1 cellular context compared by ENCODE assay signal in the genomic region with DNA sequence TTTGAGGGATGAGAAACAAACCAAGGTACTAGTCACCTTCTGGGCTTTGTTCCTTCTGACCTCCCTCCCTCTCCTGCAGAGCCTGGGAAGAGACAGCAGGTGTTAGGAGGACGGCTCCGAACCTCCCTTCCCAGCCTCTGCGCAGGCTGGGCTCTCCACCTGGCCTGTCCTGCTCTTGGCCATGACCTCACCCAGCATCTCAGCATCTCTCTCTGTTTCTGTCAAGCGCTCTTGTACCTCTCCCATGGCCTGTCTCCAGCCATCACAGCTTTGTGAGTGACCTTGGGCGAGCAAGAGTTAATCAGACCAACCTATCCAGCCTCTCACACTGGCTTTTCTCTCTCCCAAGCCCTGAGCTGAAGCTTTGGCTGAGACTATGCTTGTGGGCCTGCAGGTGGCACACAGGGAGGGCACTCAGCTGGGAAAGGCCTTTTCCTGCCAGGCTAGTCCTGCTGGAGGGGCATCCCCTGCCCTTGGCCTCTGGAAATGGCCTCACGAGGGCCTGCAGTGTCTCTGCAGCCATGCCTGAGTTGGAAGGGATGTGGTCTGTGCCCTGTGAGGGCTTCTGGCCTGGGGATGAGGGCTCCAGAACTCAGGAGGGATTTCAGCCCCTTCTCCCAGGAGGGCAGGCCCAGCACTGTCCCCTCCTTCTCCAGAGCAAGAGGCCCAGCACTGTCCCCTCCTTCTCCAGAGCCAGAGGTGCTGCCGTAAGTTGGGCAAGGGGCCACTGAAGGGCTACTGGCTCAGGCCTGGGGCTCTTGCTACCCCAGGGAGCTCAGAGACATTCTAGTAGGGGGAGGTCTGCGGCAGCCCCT.
TF ChIP-seq lines count a peak whose summit lies in the region.

No MANE protein-coding gene starts in this region.

TF ChIP-seq in HepG2, 621 proteins besides CTCF, POLR2A, EP300 and RAD21 (continued from another document and continues in another):
- TF ChIP-seq, protein P1, sequence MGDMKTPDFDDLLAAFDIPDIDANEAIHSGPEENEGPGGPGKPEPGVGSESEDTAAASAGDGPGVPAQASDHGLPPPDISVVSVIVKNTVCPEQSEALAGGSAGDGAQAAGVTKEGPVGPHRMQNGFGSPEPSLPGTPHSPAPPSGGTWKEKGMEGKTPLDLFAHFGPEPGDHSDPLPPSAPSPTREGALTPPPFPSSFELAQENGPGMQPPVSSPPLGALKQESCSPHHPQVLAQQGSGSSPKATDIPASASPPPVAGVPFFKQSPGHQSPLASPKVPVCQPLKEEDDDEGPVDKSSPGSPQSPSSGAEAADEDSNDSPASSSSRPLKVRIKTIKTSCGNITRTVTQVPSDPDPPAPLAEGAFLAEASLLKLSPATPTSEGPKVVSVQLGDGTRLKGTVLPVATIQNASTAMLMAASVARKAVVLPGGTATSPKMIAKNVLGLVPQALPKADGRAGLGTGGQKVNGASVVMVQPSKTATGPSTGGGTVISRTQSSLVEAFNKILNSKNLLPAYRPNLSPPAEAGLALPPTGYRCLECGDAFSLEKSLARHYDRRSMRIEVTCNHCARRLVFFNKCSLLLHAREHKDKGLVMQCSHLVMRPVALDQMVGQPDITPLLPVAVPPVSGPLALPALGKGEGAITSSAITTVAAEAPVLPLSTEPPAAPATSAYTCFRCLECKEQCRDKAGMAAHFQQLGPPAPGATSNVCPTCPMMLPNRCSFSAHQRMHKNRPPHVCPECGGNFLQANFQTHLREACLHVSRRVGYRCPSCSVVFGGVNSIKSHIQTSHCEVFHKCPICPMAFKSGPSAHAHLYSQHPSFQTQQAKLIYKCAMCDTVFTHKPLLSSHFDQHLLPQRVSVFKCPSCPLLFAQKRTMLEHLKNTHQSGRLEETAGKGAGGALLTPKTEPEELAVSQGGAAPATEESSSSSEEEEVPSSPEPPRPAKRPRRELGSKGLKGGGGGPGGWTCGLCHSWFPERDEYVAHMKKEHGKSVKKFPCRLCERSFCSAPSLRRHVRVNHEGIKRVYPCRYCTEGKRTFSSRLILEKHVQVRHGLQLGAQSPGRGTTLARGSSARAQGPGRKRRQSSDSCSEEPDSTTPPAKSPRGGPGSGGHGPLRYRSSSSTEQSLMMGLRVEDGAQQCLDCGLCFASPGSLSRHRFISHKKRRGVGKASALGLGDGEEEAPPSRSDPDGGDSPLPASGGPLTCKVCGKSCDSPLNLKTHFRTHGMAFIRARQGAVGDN (CRISPR knock-in tag; IDR thresholded peaks at IDR 0.05): peak; percentile 41; the same call in 1 of the 2 replicates
- TF ChIP-seq ZNF83 (CRISPR knock-in tag; IDR thresholded peaks at IDR 0.05; ENCODE audit: borderline replicate concordance) (no peak), ZNF768 (CRISPR knock-in tag; IDR thresholded peaks at IDR 0.05) (no peak), ZNF460 (CRISPR knock-in tag; IDR thresholded peaks at IDR 0.05; ENCODE audit: borderline replicate concordance) (no peak), ZNF652 (CRISPR knock-in tag; IDR thresholded peaks at IDR 0.05; ENCODE audit: borderline replicate concordance, low read depth) (peak; percentile 89), SP4 (CRISPR knock-in tag; IDR thresholded peaks at IDR 0.05) (no peak), ELF1 (CRISPR knock-in tag; IDR thresholded peaks at IDR 0.05) (no peak), DPF2 (CRISPR knock-in tag; IDR thresholded peaks at IDR 0.05; ENCODE audit: borderline replicate concordance, low read depth) (no peak), FOXK1 (CRISPR knock-in tag; IDR thresholded peaks at IDR 0.05; ENCODE audit: borderline replicate concordance, low read depth) (no peak), RNF2 (conservative IDR thresholded peaks at IDR 0.05; ENCODE audit: low read depth) (no peak), ZNF33A (CRISPR knock-in tag; IDR thresholded peaks at IDR 0.05; ENCODE audit: borderline replicate concordance) (no peak), FOXC1 (CRISPR knock-in tag; IDR thresholded peaks at IDR 0.05; ENCODE audit: borderline replicate concordance) (peak; percentile 37; the same call in 1 of the 2 replicates), ZNF253 (CRISPR knock-in tag; IDR thresholded peaks at IDR 0.05; ENCODE audit: borderline replicate concordance) (no peak), U2AF2 (IDR thresholded peaks at IDR 0.05; ENCODE audit: low read depth, low read length) (no peak), ATM (IDR thresholded peaks at IDR 0.05; ENCODE audit: borderline replicate concordance) (no peak), SNAI1 (CRISPR knock-in tag; IDR thresholded peaks at IDR 0.05; ENCODE audit: borderline replicate concordance) (no peak), SIN3B (IDR thresholded peaks at IDR 0.05; ENCODE audit: low read length) (no peak), ZNF724P (CRISPR knock-in tag; IDR thresholded peaks at IDR 0.05; ENCODE audit: borderline replicate concordance) (no peak), HDAC6 (IDR thresholded peaks at IDR 0.05; ENCODE audit: low read depth, low read length) (no peak), SPEN (CRISPR knock-in tag; IDR thresholded peaks at IDR 0.05; ENCODE audit: low read depth) (no peak), HNF4G (IDR thresholded peaks at IDR 0.05; ENCODE audit: borderline replicate concordance, low read depth, low read length) (no peak), HNF4G (CRISPR knock-in tag; IDR thresholded peaks at IDR 0.05; ENCODE audit: borderline replicate concordance, low read depth) (no peak), XRCC5 (optimal IDR thresholded peaks at IDR 0.05; ENCODE audit: low read length) (no peak), NR2F2 (IDR thresholded peaks at IDR 0.05; ENCODE audit: borderline replicate concordance, low read depth) (no peak), KDM6A (CRISPR knock-in tag; IDR thresholded peaks at IDR 0.05; ENCODE audit: low read depth) (no peak), ZNF30 (CRISPR knock-in tag; IDR thresholded peaks at IDR 0.05) (no peak), SMARCC2 (IDR thresholded peaks at IDR 0.05) (no peak), SALL2 (CRISPR knock-in tag; IDR thresholded peaks at IDR 0.05) (no peak)
- TF ChIP-seq, protein P2, sequence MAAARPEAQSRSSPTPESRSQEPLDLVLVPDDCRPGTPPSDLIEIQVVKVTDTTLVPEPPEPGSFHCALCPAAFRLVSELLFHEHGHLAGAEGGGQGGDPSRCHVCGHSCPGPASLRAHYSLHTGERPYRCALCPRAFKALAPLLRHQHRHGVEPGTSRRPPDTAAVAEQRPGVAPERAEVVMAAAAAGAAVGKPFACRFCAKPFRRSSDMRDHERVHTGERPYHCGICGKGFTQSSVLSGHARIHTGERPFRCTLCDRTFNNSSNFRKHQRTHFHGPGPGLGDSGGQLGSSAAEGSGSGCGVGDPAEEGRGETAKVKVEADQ (CRISPR knock-in tag; IDR thresholded peaks at IDR 0.05; ENCODE audit: borderline replicate concordance): no peak
- TF ChIP-seq, protein P3, sequence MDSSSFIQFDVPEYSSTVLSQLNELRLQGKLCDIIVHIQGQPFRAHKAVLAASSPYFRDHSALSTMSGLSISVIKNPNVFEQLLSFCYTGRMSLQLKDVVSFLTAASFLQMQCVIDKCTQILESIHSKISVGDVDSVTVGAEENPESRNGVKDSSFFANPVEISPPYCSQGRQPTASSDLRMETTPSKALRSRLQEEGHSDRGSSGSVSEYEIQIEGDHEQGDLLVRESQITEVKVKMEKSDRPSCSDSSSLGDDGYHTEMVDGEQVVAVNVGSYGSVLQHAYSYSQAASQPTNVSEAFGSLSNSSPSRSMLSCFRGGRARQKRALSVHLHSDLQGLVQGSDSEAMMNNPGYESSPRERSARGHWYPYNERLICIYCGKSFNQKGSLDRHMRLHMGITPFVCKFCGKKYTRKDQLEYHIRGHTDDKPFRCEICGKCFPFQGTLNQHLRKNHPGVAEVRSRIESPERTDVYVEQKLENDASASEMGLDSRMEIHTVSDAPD (CRISPR knock-in tag; IDR thresholded peaks at IDR 0.05): no peak
- TF ChIP-seq, protein P4, sequence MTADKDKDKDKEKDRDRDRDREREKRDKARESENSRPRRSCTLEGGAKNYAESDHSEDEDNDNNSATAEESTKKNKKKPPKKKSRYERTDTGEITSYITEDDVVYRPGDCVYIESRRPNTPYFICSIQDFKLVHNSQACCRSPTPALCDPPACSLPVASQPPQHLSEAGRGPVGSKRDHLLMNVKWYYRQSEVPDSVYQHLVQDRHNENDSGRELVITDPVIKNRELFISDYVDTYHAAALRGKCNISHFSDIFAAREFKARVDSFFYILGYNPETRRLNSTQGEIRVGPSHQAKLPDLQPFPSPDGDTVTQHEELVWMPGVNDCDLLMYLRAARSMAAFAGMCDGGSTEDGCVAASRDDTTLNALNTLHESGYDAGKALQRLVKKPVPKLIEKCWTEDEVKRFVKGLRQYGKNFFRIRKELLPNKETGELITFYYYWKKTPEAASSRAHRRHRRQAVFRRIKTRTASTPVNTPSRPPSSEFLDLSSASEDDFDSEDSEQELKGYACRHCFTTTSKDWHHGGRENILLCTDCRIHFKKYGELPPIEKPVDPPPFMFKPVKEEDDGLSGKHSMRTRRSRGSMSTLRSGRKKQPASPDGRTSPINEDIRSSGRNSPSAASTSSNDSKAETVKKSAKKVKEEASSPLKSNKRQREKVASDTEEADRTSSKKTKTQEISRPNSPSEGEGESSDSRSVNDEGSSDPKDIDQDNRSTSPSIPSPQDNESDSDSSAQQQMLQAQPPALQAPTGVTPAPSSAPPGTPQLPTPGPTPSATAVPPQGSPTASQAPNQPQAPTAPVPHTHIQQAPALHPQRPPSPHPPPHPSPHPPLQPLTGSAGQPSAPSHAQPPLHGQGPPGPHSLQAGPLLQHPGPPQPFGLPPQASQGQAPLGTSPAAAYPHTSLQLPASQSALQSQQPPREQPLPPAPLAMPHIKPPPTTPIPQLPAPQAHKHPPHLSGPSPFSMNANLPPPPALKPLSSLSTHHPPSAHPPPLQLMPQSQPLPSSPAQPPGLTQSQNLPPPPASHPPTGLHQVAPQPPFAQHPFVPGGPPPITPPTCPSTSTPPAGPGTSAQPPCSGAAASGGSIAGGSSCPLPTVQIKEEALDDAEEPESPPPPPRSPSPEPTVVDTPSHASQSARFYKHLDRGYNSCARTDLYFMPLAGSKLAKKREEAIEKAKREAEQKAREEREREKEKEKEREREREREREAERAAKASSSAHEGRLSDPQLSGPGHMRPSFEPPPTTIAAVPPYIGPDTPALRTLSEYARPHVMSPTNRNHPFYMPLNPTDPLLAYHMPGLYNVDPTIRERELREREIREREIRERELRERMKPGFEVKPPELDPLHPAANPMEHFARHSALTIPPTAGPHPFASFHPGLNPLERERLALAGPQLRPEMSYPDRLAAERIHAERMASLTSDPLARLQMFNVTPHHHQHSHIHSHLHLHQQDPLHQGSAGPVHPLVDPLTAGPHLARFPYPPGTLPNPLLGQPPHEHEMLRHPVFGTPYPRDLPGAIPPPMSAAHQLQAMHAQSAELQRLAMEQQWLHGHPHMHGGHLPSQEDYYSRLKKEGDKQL (CRISPR knock-in tag; IDR thresholded peaks at IDR 0.05; ENCODE audit: low read depth): no peak
- TF ChIP-seq, protein P5, sequence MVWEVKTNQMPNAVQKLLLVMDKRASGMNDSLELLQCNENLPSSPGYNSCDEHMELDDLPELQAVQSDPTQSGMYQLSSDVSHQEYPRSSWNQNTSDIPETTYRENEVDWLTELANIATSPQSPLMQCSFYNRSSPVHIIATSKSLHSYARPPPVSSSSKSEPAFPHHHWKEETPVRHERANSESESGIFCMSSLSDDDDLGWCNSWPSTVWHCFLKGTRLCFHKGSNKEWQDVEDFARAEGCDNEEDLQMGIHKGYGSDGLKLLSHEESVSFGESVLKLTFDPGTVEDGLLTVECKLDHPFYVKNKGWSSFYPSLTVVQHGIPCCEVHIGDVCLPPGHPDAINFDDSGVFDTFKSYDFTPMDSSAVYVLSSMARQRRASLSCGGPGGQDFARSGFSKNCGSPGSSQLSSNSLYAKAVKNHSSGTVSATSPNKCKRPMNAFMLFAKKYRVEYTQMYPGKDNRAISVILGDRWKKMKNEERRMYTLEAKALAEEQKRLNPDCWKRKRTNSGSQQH (CRISPR knock-in tag; IDR thresholded peaks at IDR 0.05; ENCODE audit: low read depth): no peak
- TF ChIP-seq, protein P6, sequence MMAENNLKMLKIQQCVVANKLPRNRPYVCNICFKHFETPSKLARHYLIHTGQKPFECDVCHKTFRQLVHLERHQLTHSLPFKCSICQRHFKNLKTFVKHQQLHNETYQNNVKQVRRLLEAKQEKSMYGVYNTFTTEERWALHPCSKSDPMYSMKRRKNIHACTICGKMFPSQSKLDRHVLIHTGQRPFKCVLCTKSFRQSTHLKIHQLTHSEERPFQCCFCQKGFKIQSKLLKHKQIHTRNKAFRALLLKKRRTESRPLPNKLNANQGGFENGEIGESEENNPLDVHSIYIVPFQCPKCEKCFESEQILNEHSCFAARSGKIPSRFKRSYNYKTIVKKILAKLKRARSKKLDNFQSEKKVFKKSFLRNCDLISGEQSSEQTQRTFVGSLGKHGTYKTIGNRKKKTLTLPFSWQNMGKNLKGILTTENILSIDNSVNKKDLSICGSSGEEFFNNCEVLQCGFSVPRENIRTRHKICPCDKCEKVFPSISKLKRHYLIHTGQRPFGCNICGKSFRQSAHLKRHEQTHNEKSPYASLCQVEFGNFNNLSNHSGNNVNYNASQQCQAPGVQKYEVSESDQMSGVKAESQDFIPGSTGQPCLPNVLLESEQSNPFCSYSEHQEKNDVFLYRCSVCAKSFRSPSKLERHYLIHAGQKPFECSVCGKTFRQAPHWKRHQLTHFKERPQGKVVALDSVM (CRISPR knock-in tag; IDR thresholded peaks at IDR 0.05): peak; percentile 60
- TF ChIP-seq, protein P7, sequence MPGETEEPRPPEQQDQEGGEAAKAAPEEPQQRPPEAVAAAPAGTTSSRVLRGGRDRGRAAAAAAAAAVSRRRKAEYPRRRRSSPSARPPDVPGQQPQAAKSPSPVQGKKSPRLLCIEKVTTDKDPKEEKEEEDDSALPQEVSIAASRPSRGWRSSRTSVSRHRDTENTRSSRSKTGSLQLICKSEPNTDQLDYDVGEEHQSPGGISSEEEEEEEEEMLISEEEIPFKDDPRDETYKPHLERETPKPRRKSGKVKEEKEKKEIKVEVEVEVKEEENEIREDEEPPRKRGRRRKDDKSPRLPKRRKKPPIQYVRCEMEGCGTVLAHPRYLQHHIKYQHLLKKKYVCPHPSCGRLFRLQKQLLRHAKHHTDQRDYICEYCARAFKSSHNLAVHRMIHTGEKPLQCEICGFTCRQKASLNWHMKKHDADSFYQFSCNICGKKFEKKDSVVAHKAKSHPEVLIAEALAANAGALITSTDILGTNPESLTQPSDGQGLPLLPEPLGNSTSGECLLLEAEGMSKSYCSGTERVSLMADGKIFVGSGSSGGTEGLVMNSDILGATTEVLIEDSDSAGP (CRISPR knock-in tag; IDR thresholded peaks at IDR 0.05; ENCODE audit: borderline replicate concordance): no peak
